ENCODE assay signal across 1 cellular context in the genomic region with DNA sequence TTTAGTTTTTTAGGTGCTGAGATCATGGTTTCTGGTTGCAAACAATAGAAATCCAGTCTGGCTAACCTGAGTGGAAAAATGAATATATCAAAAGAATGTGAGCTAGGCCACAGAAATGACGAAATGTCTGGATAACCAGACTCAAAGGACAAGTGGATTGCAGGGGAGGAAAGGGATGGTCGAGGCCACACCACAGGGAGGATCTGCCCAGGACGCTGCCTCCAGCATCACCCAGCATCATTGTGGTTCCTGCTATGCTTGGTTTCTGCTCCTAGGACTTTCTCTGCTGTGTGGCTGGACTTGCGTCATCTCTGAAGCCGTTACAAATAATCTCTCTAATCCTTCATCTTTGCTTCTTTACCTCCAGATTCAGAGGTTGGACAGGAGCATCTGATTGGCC.
TF ChIP-seq lines count a peak whose summit lies in the region.

No MANE protein-coding gene starts in this region.

TF ChIP-seq in SK-N-SH, 30 proteins besides CTCF, POLR2A, EP300 and RAD21 (continued from another document):
- no peak for TF ChIP-seq EZH2phosphoT487 (IDR thresholded peaks at IDR 0.05; ENCODE audit: borderline replicate concordance, low read depth)
